Comparison of ENCODE assay signal across 9 cellular contexts in genomic region chr6:32947552-32948465, GRCh38. TPM values are rescaled to one million over a fixed set of nuclear protein-coding genes. Genes with fewer than 3 reads are reported as not detected.
DNase-seq lines count a peak whose midpoint lies in the region; ATAC-seq, FAIRE-seq and TF ChIP-seq lines count a peak whose summit lies in the region.
"Had no signal": no experiment of that assay in that cellular context is flagged by ENCODE, and none has a peak within 500 bp of the region (broad histone marks: within the 10 kb centered on the region; RNA-seq: fewer than 3 reads in every experiment).

No MANE protein-coding gene starts in this region.

- POLR2A ChIA-PET in AG04450 (lab: Yijun Ruan, JAX) (no interaction called here), HepG2 (lab: Yijun Ruan, JAX) (no interaction called here)

- WGBS in HepG2 (ENCODE audit: low lambda C conversion rate): 44% methylated on average over 11 of the region's 11 CpGs

- ATAC-seq in HepG2 (peak; percentile 83), GM21576 (IDR thresholded peaks at IDR 0.05; ENCODE audit: unreplicated experiment) (no peak), GM19035 (IDR thresholded peaks at IDR 0.05; ENCODE audit: unreplicated experiment) (no peak), GM18858 (IDR thresholded peaks at IDR 0.05; ENCODE audit: unreplicated experiment) (no peak)

- H3K9me3 ChIP-seq in AG04450 (ENCODE audit: control insufficient read depth, insufficient read depth, low read length): no peaks in the 10 kb centered on the region
- peaks cover 5% of the 10 kb centered on the region for H3K9me3 ChIP-seq in HepG2 (ENCODE audit: low read length)

- no peaks in the 10 kb centered on the region for H3K36me3 ChIP-seq in HepG2 (replicated peaks in 1 of 2; ENCODE audit: control insufficient read depth in 1 of 2, insufficient read depth in 2 of 2, low read length in 2 of 2)

- peak; percentile 82 for TF ChIP-seq RAD21 in HepG2 (CRISPR knock-in tag; IDR thresholded peaks at IDR 0.05)

- H3K9ac ChIP-seq in HepG2 (ENCODE audit: insufficient read depth, low read depth, low read length): no peak overlapping the region

- FAIRE-seq in HepG2 (lab: Jason Lieb, UNC): peak; percentile 96
- FAIRE-seq: islet of Langerhans had no signal

- CTCF ChIA-PET in AG04450 (lab: Charles Lee): interaction anchor here (0.6 to 2.6 kb wide), 7 partner anchors 14 to 110 kb away, joined by 3 to 40 read pairs (median 11); partner anchors contain the start of gene TAP2
- CTCF ChIA-PET in HepG2 (lab: Yijun Ruan, JAX; ENCODE audit: low intra/inter-chr PET ratio, low total read pairs): interaction anchor here (1.6 to 3.1 kb wide), 3 partner anchors 15 to 62 kb away, joined by 11 to 31 read pairs (median 27); no protein-coding TSS in a partner anchor

- no peak overlapping the region for H3K27ac ChIP-seq in AG04450 (ENCODE audit: low read depth, low read length)
- H3K27ac ChIP-seq in HepG2 (ENCODE audit: extremely low read length, insufficient read depth, low read length): no peak overlapping the region

- no peak overlapping the region for H3K4me2 ChIP-seq in HepG2 (ENCODE audit: low read depth, low read length)

- DNase-seq in AG04450 (ENCODE audit: low read depth, low spot score): no peak
- DNase-seq in ELF-1 (ENCODE audit: low read depth, low spot score): peak; percentile 58
- DNase-seq in NCI-H2227 (lab: John Stamatoyannopoulos, UW; ENCODE audit: unreplicated experiment): peak; percentile 46
- peak; percentile 32 for DNase-seq in amniotic epithelial cell (ENCODE audit: low read depth)
- peak; percentile 58 for DNase-seq in HepG2 (ENCODE audit: low spot score)

- H3K4me1 ChIP-seq in HepG2 (ENCODE audit: insufficient read depth, low read length): peaks cover 3% of the 10 kb centered on the region; the same call in 1 of the 2 replicates

- no TSS peak for BruUV-seq in HepG2 (replicated peaks; lab: Mats Ljungman, UMichigan)

- no peak for TF ChIP-seq POLR2A in HepG2 (IDR thresholded peaks at IDR 0.05; ENCODE audit: insufficient read depth in 1 of 2, low read depth in 2 of 2, low read length in 2 of 2)

- H2AFZ ChIP-seq in HepG2 (ENCODE audit: low read length): no peak overlapping the region

- TF ChIP-seq CTCF in AG04450 (IDR thresholded peaks at IDR 0.05; ENCODE audit: low read depth, low read length) (peak; percentile 56), HepG2 (CRISPR knock-in tag; IDR thresholded peaks at IDR 0.05) (peak; percentile 91)

- H3K79me2 ChIP-seq in HepG2 (ENCODE audit: insufficient read depth, low read length): no peaks in the 10 kb centered on the region

- intact Hi-C loops in HepG2 (cut with micrococcal nuclease; ENCODE audit: unreplicated experiment): loop anchor here (1.0 to 2.0 kb wide), 2 partner anchors 15 to 63 kb away; no protein-coding TSS in a partner anchor

- no peaks in the 10 kb centered on the region for H4K20me1 ChIP-seq in HepG2 (ENCODE audit: insufficient read depth, low read length)

- in situ Hi-C loops in HepG2 (cut with HindIII; ENCODE audit: extremely low pct_ligation_motif_present, low pct_unique_long_range_greater_than_20kb): loop anchor here (5.0 kb wide), 1 partner anchor 61 kb away; no protein-coding TSS in a partner anchor

- no peaks in the 10 kb centered on the region for H3K27me3 ChIP-seq in AG04450 (ENCODE audit: control insufficient read depth, insufficient read depth, low read length)
- H3K27me3 ChIP-seq in HepG2 (ENCODE audit: control insufficient read depth in 1 of 2, insufficient read depth in 2 of 2, low read length in 2 of 2): peaks cover 3 to 13% of the 10 kb centered on the region in 2 experiments; a peak in 2 of 5 replicates

- H3K4me3 ChIP-seq in AG04450 (ENCODE audit: low read depth, low read length) (no peak overlapping the region), HepG2 (replicated peaks in 1 of 3; ENCODE audit: insufficient read depth in 1 of 3, low read depth in 2 of 3, low read length in 3 of 3) (no peak overlapping the region)

- TF ChIP-seq EP300 in HepG2 (IDR thresholded peaks at IDR 0.05; ENCODE audit: low read depth in 2 of 2, low read length in 2 of 2) (no peak), HepG2 (CRISPR knock-in tag; IDR thresholded peaks at IDR 0.05; ENCODE audit: borderline replicate concordance) (no peak)

RNA-seq across cellular contexts. Expression of gene HLA-DMA, which starts 5.1 kb away (rescaled TPM):
- 7.1 and 8.2 TPM in 2 replicates for polyA plus RNA-seq in AG04450 (2011; rRNA removed)
- 4.5 TPM in 2 replicates for polyA minus RNA-seq in AG04450 (2011; rRNA and poly(A)+ RNA removed)
- total RNA-seq in HepG2 (2016; rRNA removed; fragmentation: Illumina TruSeq; extraction: Trizol): 0.71 and 1.3 TPM in 2 replicates
- total RNA-seq in HepG2 (2016; cell fraction: cytosol; rRNA removed; fragmentation: Illumina TruSeq; extraction: Trizol; ENCODE audit: low read depth): 0.53 and 0.61 TPM in 2 replicates
- total RNA-seq in HepG2 (2016; cell fraction: insoluble cytoplasmic fraction; rRNA removed; fragmentation: Illumina TruSeq; extraction: Trizol): 0.82 and 1.2 TPM in 2 replicates
- total RNA-seq in HepG2 (2016; cell fraction: membrane; rRNA removed; fragmentation: Illumina TruSeq; extraction: Trizol): 0.46 and 0.76 TPM in 2 replicates
- 0.78 and 0.85 TPM in 2 replicates for total RNA-seq in HepG2 (2016; cell fraction: nucleus; rRNA removed; fragmentation: Illumina TruSeq; extraction: Trizol)
- 0.70 and 1.7 TPM in 2 replicates for polyA plus RNA-seq in HepG2 (2011; rRNA removed)
- polyA plus RNA-seq in HepG2 (2011; cell fraction: cytosol; rRNA removed): 0.59 and 1.2 TPM in 2 replicates
- polyA plus RNA-seq in HepG2 (2011; cell fraction: nucleus; rRNA removed): 3.1 and 3.3 TPM in 2 replicates
- 1.6 and 1.7 TPM in 2 replicates for polyA plus RNA-seq in HepG2 (2012)
- 0.12 and 0.36 TPM in 2 replicates for polyA plus RNA-seq in HepG2 (2016; cell fraction: cytosol; fragmentation: Illumina TruSeq; extraction: Trizol; ENCODE audit: low read depth)
- 0.62 and 0.68 TPM in 2 replicates for polyA plus RNA-seq in HepG2 (2016; cell fraction: insoluble cytoplasmic fraction; fragmentation: Illumina TruSeq; extraction: Trizol; ENCODE audit: low read depth)
- 0.63 and 0.96 TPM in 2 replicates for polyA plus RNA-seq in HepG2 (2016; cell fraction: membrane; fragmentation: Illumina TruSeq; extraction: Trizol; ENCODE audit: low read depth)
- polyA plus RNA-seq in HepG2 (2016; cell fraction: nucleus; fragmentation: Illumina TruSeq; extraction: Trizol; ENCODE audit: insufficient read depth, low read depth): 2.9 and 4.5 TPM in 2 replicates
- 1.2 and 1.9 TPM in 2 replicates for polyA minus RNA-seq in HepG2 (2011; rRNA and poly(A)+ RNA removed; ENCODE audit: low replicate concordance)
- not detected in 2 replicates for polyA minus RNA-seq in HepG2 (2011; cell fraction: cytosol; rRNA and poly(A)+ RNA removed)
- 1.7 and 2.3 TPM in 2 replicates for polyA minus RNA-seq in HepG2 (2011; cell fraction: nucleus; rRNA and poly(A)+ RNA removed)

RNA-seq across cellular contexts. Expression of gene HLA-DMB, which starts 7.0 kb away (rescaled TPM):
- 0.07 and 0.12 TPM in 2 replicates for polyA plus RNA-seq in AG04450 (2011; rRNA removed)
- polyA minus RNA-seq in AG04450 (2011; rRNA and poly(A)+ RNA removed): not detected in 2 replicates
- not detected in 2 replicates for total RNA-seq in HepG2 (2016; rRNA removed; fragmentation: Illumina TruSeq; extraction: Trizol)
- total RNA-seq in HepG2 (2016; cell fraction: cytosol; rRNA removed; fragmentation: Illumina TruSeq; extraction: Trizol; ENCODE audit: low read depth): not detected in 2 replicates
- not detected in 2 replicates for total RNA-seq in HepG2 (2016; cell fraction: insoluble cytoplasmic fraction; rRNA removed; fragmentation: Illumina TruSeq; extraction: Trizol)
- total RNA-seq in HepG2 (2016; cell fraction: membrane; rRNA removed; fragmentation: Illumina TruSeq; extraction: Trizol): not detected in 2 replicates
- not detected in 2 replicates for total RNA-seq in HepG2 (2016; cell fraction: nucleus; rRNA removed; fragmentation: Illumina TruSeq; extraction: Trizol)
- not detected in 2 replicates for polyA plus RNA-seq in HepG2 (2011; rRNA removed)
- polyA plus RNA-seq in HepG2 (2011; cell fraction: cytosol; rRNA removed): not detected in 2 replicates
- 0.09 TPM in 1 of 2 replicates, not detected in the other for polyA plus RNA-seq in HepG2 (2011; cell fraction: nucleus; rRNA removed)
- not detected in 2 replicates for polyA plus RNA-seq in HepG2 (2012)
- not detected in 2 replicates for polyA plus RNA-seq in HepG2 (2016; cell fraction: cytosol; fragmentation: Illumina TruSeq; extraction: Trizol; ENCODE audit: low read depth)
- not detected in 2 replicates for polyA plus RNA-seq in HepG2 (2016; cell fraction: insoluble cytoplasmic fraction; fragmentation: Illumina TruSeq; extraction: Trizol; ENCODE audit: low read depth)
- not detected in 2 replicates for polyA plus RNA-seq in HepG2 (2016; cell fraction: membrane; fragmentation: Illumina TruSeq; extraction: Trizol; ENCODE audit: low read depth)
- not detected in 2 replicates for polyA plus RNA-seq in HepG2 (2016; cell fraction: nucleus; fragmentation: Illumina TruSeq; extraction: Trizol; ENCODE audit: insufficient read depth, low read depth)
- not detected in 2 replicates for polyA minus RNA-seq in HepG2 (2011; rRNA and poly(A)+ RNA removed; ENCODE audit: low replicate concordance)
- polyA minus RNA-seq in HepG2 (2011; cell fraction: cytosol; rRNA and poly(A)+ RNA removed): not detected in 2 replicates
- polyA minus RNA-seq in HepG2 (2011; cell fraction: nucleus; rRNA and poly(A)+ RNA removed): not detected in 2 replicates

RNA-seq across cellular contexts. Expression of gene BRD2, which starts 20.6 kb away (rescaled TPM):
- polyA plus RNA-seq in AG04450 (2011; rRNA removed) (110 and 138 TPM in 2 replicates), HepG2 (2011; rRNA removed) (194 and 202 TPM in 2 replicates)
- polyA minus RNA-seq in AG04450 (2011; rRNA and poly(A)+ RNA removed): 102 and 104 TPM in 2 replicates
- total RNA-seq in HepG2 (2016; rRNA removed; fragmentation: Illumina TruSeq; extraction: Trizol): 71.5 and 143 TPM in 2 replicates
- total RNA-seq in HepG2 (2016; cell fraction: cytosol; rRNA removed; fragmentation: Illumina TruSeq; extraction: Trizol; ENCODE audit: low read depth): 57.3 and 65.0 TPM in 2 replicates
- total RNA-seq in HepG2 (2016; cell fraction: insoluble cytoplasmic fraction; rRNA removed; fragmentation: Illumina TruSeq; extraction: Trizol): 67.2 and 139 TPM in 2 replicates
- total RNA-seq in HepG2 (2016; cell fraction: membrane; rRNA removed; fragmentation: Illumina TruSeq; extraction: Trizol): 98.6 and 98.8 TPM in 2 replicates
- 221 and 247 TPM in 2 replicates for total RNA-seq in HepG2 (2016; cell fraction: nucleus; rRNA removed; fragmentation: Illumina TruSeq; extraction: Trizol)
- polyA plus RNA-seq in HepG2 (2011; cell fraction: cytosol; rRNA removed): 75.6 and 93.5 TPM in 2 replicates
- polyA plus RNA-seq in HepG2 (2011; cell fraction: nucleus; rRNA removed): 401 and 432 TPM in 2 replicates
- 149 and 160 TPM in 2 replicates for polyA plus RNA-seq in HepG2 (2012)
- 30.1 and 33.2 TPM in 2 replicates for polyA plus RNA-seq in HepG2 (2016; cell fraction: cytosol; fragmentation: Illumina TruSeq; extraction: Trizol; ENCODE audit: low read depth)
- polyA plus RNA-seq in HepG2 (2016; cell fraction: insoluble cytoplasmic fraction; fragmentation: Illumina TruSeq; extraction: Trizol; ENCODE audit: low read depth): 94.6 and 114 TPM in 2 replicates
- polyA plus RNA-seq in HepG2 (2016; cell fraction: membrane; fragmentation: Illumina TruSeq; extraction: Trizol; ENCODE audit: low read depth): 58.5 and 64.6 TPM in 2 replicates
- polyA plus RNA-seq in HepG2 (2016; cell fraction: nucleus; fragmentation: Illumina TruSeq; extraction: Trizol; ENCODE audit: insufficient read depth, low read depth): 653 and 682 TPM in 2 replicates
- 126 and 157 TPM in 2 replicates for polyA minus RNA-seq in HepG2 (2011; rRNA and poly(A)+ RNA removed; ENCODE audit: low replicate concordance)
- polyA minus RNA-seq in HepG2 (2011; cell fraction: cytosol; rRNA and poly(A)+ RNA removed): 43.6 and 49.2 TPM in 2 replicates
- 223 and 377 TPM in 2 replicates for polyA minus RNA-seq in HepG2 (2011; cell fraction: nucleus; rRNA and poly(A)+ RNA removed)
